ENCODE assay signal across 8 cellular contexts in genomic region chr19:42253245-42254082, GRCh38.
DNase-seq lines count a peak whose midpoint lies in the region; ATAC-seq lines count a peak whose summit lies in the region.

No MANE protein-coding gene starts in this region.

- in situ Hi-C loops in HAP-1 (cut with MboI; ENCODE audit: low sequenced_read_pairs): no loop called here

- H3K4me3 ChIP-seq in HAP-1 (peak overlapping the region; percentile 94), mucosa of rectum (ENCODE audit: low read length in 2 of 2) (peak overlapping the region; percentile 74 to 92)

- H3K9ac ChIP-seq in mucosa of rectum (ENCODE audit: low read depth in 1 of 2, low read length in 2 of 2): peak overlapping the region; percentile 60 to 74

- H3K27me3 ChIP-seq in HAP-1 (ENCODE audit: low read depth) (no peaks in the 10 kb centered on the region), mucosa of rectum (ENCODE audit: control insufficient read depth in 2 of 2, insufficient read depth in 2 of 2, low read length in 2 of 2) (no peaks in the 10 kb centered on the region)

- peak overlapping the region; percentile 96 to 99 for H3K27ac ChIP-seq in mucosa of rectum (ENCODE audit: low read depth in 2 of 2, low read length in 2 of 2)

- H3K9me3 ChIP-seq in HAP-1 (no peaks in the 10 kb centered on the region), mucosa of rectum (ENCODE audit: control insufficient read depth in 2 of 2, low read length in 2 of 2) (no peaks in the 10 kb centered on the region)

- H3K36me3 ChIP-seq in HAP-1 (replicated peaks): peaks cover 24% of the 10 kb centered on the region
- H3K36me3 ChIP-seq in mucosa of rectum (ENCODE audit: control insufficient read depth in 2 of 2, insufficient read depth in 2 of 2, low read length in 2 of 2): peaks cover 3 to 7% of the 10 kb centered on the region in 2 donors

- H3K36me3 Mint-ChIP-seq in stimulated activated naive CD8-positive, alpha-beta T cell treated with anti-CD3 and anti-CD28 coated beads, Interleukin-15, Interleukin-2, amounts not matched to agents 100 ng/mL and 50 ng/mL, for 24 hours (ENCODE audit: low read depth): peaks cover 23% of the 10 kb centered on the region

- peak overlapping the region; percentile 96 for H3K27ac Mint-ChIP-seq in stimulated activated naive CD8-positive, alpha-beta T cell treated with anti-CD3 and anti-CD28 coated beads, Interleukin-15, Interleukin-2, amounts not matched to agents 100 ng/mL and 50 ng/mL, for 24 hours

- H3K27me3 Mint-ChIP-seq in stimulated activated naive CD8-positive, alpha-beta T cell treated with anti-CD3 and anti-CD28 coated beads, Interleukin-15, Interleukin-2, amounts not matched to agents 100 ng/mL and 50 ng/mL, for 24 hours: peaks cover 3% of the 10 kb centered on the region

- peaks cover 20% of the 10 kb centered on the region for H3K4me1 ChIP-seq in HAP-1
- H3K4me1 ChIP-seq in mucosa of rectum (ENCODE audit: control insufficient read depth in 2 of 2, insufficient read depth in 2 of 2, low read length in 2 of 2): peaks cover 20 to 32% of the 10 kb centered on the region in 2 donors

- peak; percentile 82 for DNase-seq in CMK (ENCODE audit: low read depth)
- DNase-seq in HAP-1 (ENCODE audit: low spot score in 2 of 2): peak; percentile 45 to 89
- peak; percentile 91 for DNase-seq in NCI-H82 (lab: John Stamatoyannopoulos, UW)
- DNase-seq in activated CD8-positive, alpha-beta memory T cell treated with anti-CD3 and anti-CD28 coated beads, Interleukin-2, amount 50 U/mL, for 48 hours: peak; percentile 80
- peak; percentile 49 for DNase-seq in epidermal melanocyte (ENCODE audit: insufficient read length, low spot score)

- no peaks in the 10 kb centered on the region for H3K9me3 Mint-ChIP-seq in stimulated activated naive CD8-positive, alpha-beta T cell treated with anti-CD3 and anti-CD28 coated beads, Interleukin-15, Interleukin-2, amounts not matched to agents 100 ng/mL and 50 ng/mL, for 24 hours

- H3K4me3 Mint-ChIP-seq in stimulated activated naive CD8-positive, alpha-beta T cell treated with anti-CD3 and anti-CD28 coated beads, Interleukin-15, Interleukin-2, amounts not matched to agents 100 ng/mL and 50 ng/mL, for 24 hours: peak overlapping the region; percentile 93

- ATAC-seq in GM21367 (IDR thresholded peaks at IDR 0.05; ENCODE audit: unreplicated experiment): no peak

- peaks cover 26% of the 10 kb centered on the region for H3K4me1 Mint-ChIP-seq in stimulated activated naive CD8-positive, alpha-beta T cell treated with anti-CD3 and anti-CD28 coated beads, Interleukin-15, Interleukin-2, amounts not matched to agents 100 ng/mL and 50 ng/mL, for 24 hours (ENCODE audit: low read depth)
